23 cellular contexts compared by ENCODE assay signal in genomic region chr9:1210954-1211353, GRCh38.
DNase-seq lines count a peak whose midpoint lies in the region; ATAC-seq, FAIRE-seq and TF ChIP-seq lines count a peak whose summit lies in the region.
"Had no signal": no experiment of that assay in that cellular context is flagged by ENCODE, and none has a peak within 500 bp of the region (broad histone marks: within the 10 kb centered on the region; RNA-seq: fewer than 3 reads in every experiment).

No MANE protein-coding gene starts in this region.

- no peaks in the 10 kb centered on the region for H3K27me3 ChIP-seq in bronchial epithelial cell (ENCODE audit: control insufficient read depth, insufficient read depth, low read length)
- H3K27me3 ChIP-seq: BLaER1, Peyer's patch, SJCRH30 had no signal

- H3K36me3 ChIP-seq in bronchial epithelial cell (ENCODE audit: control insufficient read depth, insufficient read depth, low read length), result no peaks in the 10 kb centered on the region
- H3K36me3 ChIP-seq: BLaER1, Peyer's patch had no signal

- ATAC-seq in HG03175 (IDR thresholded peaks at IDR 0.05; ENCODE audit: unreplicated experiment), result no peak

- H3K27ac ChIP-seq in caudate nucleus (ENCODE audit: low read depth, low read length), result no peak overlapping the region
- H3K27ac ChIP-seq: BLaER1, KMS-11, Peyer's patch, SJCRH30 had no signal

- H3K4me3 ChIP-seq in bronchial epithelial cell (ENCODE audit: low read depth, low read length), result no peak overlapping the region
- H3K4me3 ChIP-seq: BLaER1, Peyer's patch, SJCRH30 had no signal

- no peak for TF ChIP-seq CTCF in bronchial epithelial cell (IDR thresholded peaks at IDR 0.05; ENCODE audit: insufficient read depth, low read length, severe bottlenecking)

- FAIRE-seq in bronchial epithelial cell (lab: Jason Lieb, UNC), result no peak

- DNase-seq in Daoy (ENCODE audit: low read depth) (peak; percentile 59), HT1080 (ENCODE audit: low read depth) (peak; percentile 45), bronchial epithelial cell (ENCODE audit: low read depth) (peak; percentile 69), kidney tubule cell (ENCODE audit: low spot score) (peak; percentile 19), NCI-H524 (lab: John Stamatoyannopoulos, UW) (no peak), DMS 273 (lab: John Stamatoyannopoulos, UW; ENCODE audit: unreplicated experiment) (no peak), caudate nucleus (lab: John Stamatoyannopoulos, UW) (no peak)
- DNase-seq: Caco-2; CD4-positive, alpha-beta T cell; DND-41; GF-D8; H9; IMR-90; NCI-H1417; NCI-H1694 treated with DMSO at 0.1 percent for 48 hours; NCI-H2081 treated with DMSO at 0.1 percent for 48 hours; NCI-H2171 treated with DMSO at 0.1 percent for 48 hours; Peyer's patch; SJCRH30; T-helper 1 cell had no signal

Comparison
In these comparisons a context has a peak if more than half of its experiments do, and no peak if none do; other contexts are left out.
1. DNase-seq: peak in Daoy (single experiment), HT1080 (single experiment), bronchial epithelial cell (single experiment) and kidney tubule cell (single experiment); none in NCI-H524 (0 of 2), DMS 273 (single experiment) and caudate nucleus (0 of 61).